9 cellular contexts compared by ENCODE assay signal in genomic region chr9:22005083-22005699, GRCh38. TPM values are rescaled to one million over a fixed set of nuclear protein-coding genes. Genes with fewer than 3 reads are reported as not detected.
DNase-seq lines count a peak whose midpoint lies in the region; ATAC-seq, FAIRE-seq and TF ChIP-seq lines count a peak whose summit lies in the region.
"Had no signal": no experiment of that assay in that cellular context is flagged by ENCODE, and none has a peak within 500 bp of the region (broad histone marks: within the 10 kb centered on the region; RNA-seq: fewer than 3 reads in every experiment).

No MANE protein-coding gene starts in this region.

- no TSS peak for BruUV-seq in HepG2 (replicated peaks; lab: Mats Ljungman, UMichigan)

- no peaks in the 10 kb centered on the region for H3K79me1 ChIP-seq in H1 (ENCODE audit: low read depth, low read length)

- no peak overlapping the region for H2BK15ac ChIP-seq in H1 (ENCODE audit: low read length)

- POLR2A ChIA-PET in H1 (lab: Charles Lee; ENCODE audit: partially characterized antibody) (no interaction called here), HepG2 (lab: Yijun Ruan, JAX) (no interaction called here)

- ATAC-seq in natural killer cell: peak in 1 of 3 donors; percentile 43
- ATAC-seq in gastroesophageal sphincter: no peak
- ATAC-seq in HepG2: no peak
- ATAC-seq in GM21526 (IDR thresholded peaks at IDR 0.05; ENCODE audit: low FRiP score, unreplicated experiment): no peak

- H3K9me2 ChIP-seq in OCI-LY1 (ENCODE audit: low read depth, low read length): no peaks in the 10 kb centered on the region

- TF ChIP-seq CTCF in OCI-LY1 (IDR thresholded peaks at IDR 0.05; ENCODE audit: low read length) (peak; percentile 22; the same call in 1 of the 2 replicates), H1 (IDR thresholded peaks at IDR 0.05; ENCODE audit: control extremely low read depth in 1 of 3, insufficient read depth in 1 of 3, low read depth in 1 of 3, low read length in 3 of 3) (peak in 1 of 3 experiments; percentile 36; a peak in 2 of 4 replicates), natural killer cell (IDR thresholded peaks at IDR 0.05) (no peak), gastroesophageal sphincter (IDR thresholded peaks at IDR 0.05) (no peak), HepG2 (CRISPR knock-in tag; IDR thresholded peaks at IDR 0.05) (no peak)

- H2BK120ac ChIP-seq in H1 (replicated peaks; ENCODE audit: low read depth, low read length): no peak overlapping the region

- H3K4me3 ChIP-seq in OCI-LY1 (ENCODE audit: low read depth, low read length, poor library complexity, severe bottlenecking) (peak overlapping the region; percentile 54), H1 (ENCODE audit: extremely low read depth in 1 of 4, insufficient read depth in 2 of 4, low read depth in 3 of 4, low read length in 4 of 4) (peak overlapping the region; percentile 14 to 59 (median 34); a peak in 5 of 8 replicates), gastroesophageal sphincter (no peak overlapping the region), HepG2 (replicated peaks in 1 of 3; ENCODE audit: insufficient read depth in 1 of 3, low read depth in 2 of 3, low read length in 3 of 3) (no peak overlapping the region)

- H3K9me3 ChIP-seq in OCI-LY1 (ENCODE audit: low read length) (no peaks in the 10 kb centered on the region), H1 (ENCODE audit: insufficient read depth in 2 of 2, low read depth in 1 of 2, low read length in 1 of 2) (no peaks in the 10 kb centered on the region), gastroesophageal sphincter (no peaks in the 10 kb centered on the region), HepG2 (ENCODE audit: low read length) (no peaks in the 10 kb centered on the region)

- no peak overlapping the region for H3K18ac ChIP-seq in H1 (ENCODE audit: extremely low read depth, low read length)

- peaks cover 57% of the 10 kb centered on the region for H3K4me1 ChIP-seq in OCI-LY1 (ENCODE audit: insufficient read depth, low read length, severe bottlenecking)
- peaks cover 3 to 11% (median 5%) of the 10 kb centered on the region in 4 experiments; a peak in 6 of 7 replicates for H3K4me1 ChIP-seq in H1 (replicated peaks in 1 of 4; ENCODE audit: control insufficient read depth in 3 of 4, insufficient read depth in 4 of 4, low read length in 3 of 4)
- H3K4me1 ChIP-seq in gastroesophageal sphincter: peaks cover 3 to 17% (median 3%) of the 10 kb centered on the region in 3 donors
- peaks cover 12% of the 10 kb centered on the region for H3K4me1 ChIP-seq in HepG2 (ENCODE audit: insufficient read depth, low read length)

- no peak overlapping the region for H2BK20ac ChIP-seq in H1 (ENCODE audit: low read length)

- H3K9ac ChIP-seq in OCI-LY1 (ENCODE audit: low read length): peak overlapping the region; percentile 48; the same call in 1 of the 2 replicates
- H3K9ac ChIP-seq in H1 (replicated peaks in 1 of 4; ENCODE audit: extremely low read depth in 1 of 4, low read depth in 3 of 4, low read length in 3 of 4): no peak overlapping the region
- H3K9ac ChIP-seq in HepG2 (ENCODE audit: insufficient read depth, low read depth, low read length): no peak overlapping the region

- H3K14ac ChIP-seq in H1 (ENCODE audit: insufficient read length): no peak overlapping the region

- H4K5ac ChIP-seq in H1 (ENCODE audit: insufficient read length, low read depth, low read length): no peak overlapping the region

- no peaks in the 10 kb centered on the region for H3K9me3 Mint-ChIP-seq in natural killer cell

- TF ChIP-seq EP300 in H1 (IDR thresholded peaks at IDR 0.05; ENCODE audit: borderline replicate concordance in 1 of 2, low read depth in 2 of 2, low read length in 2 of 2) (no peak), gastroesophageal sphincter (IDR thresholded peaks at IDR 0.05) (no peak), HepG2 (IDR thresholded peaks at IDR 0.05; ENCODE audit: low read depth in 2 of 2, low read length in 2 of 2) (no peak), HepG2 (CRISPR knock-in tag; IDR thresholded peaks at IDR 0.05; ENCODE audit: borderline replicate concordance) (no peak)

- 0 out of 2 replicates have a peak overlapping the region, but pooled peaks have one; percentile 22 for H2BK12ac ChIP-seq in H1 (ENCODE audit: low read depth, low read length)

- in situ Hi-C loops in HepG2 (cut with HindIII; ENCODE audit: extremely low pct_ligation_motif_present, low pct_unique_long_range_greater_than_20kb): loop anchor here (5.0 kb wide), 1 partner anchor 188 kb away; no protein-coding TSS in a partner anchor

- peaks cover 55 to 56% of the 10 kb centered on the region in 2 donors for H3K27me3 Mint-ChIP-seq in natural killer cell (ENCODE audit: low read depth in 2 of 2)

- peak overlapping the region in 1 of 2 donors; percentile 2 for H3K27ac Mint-ChIP-seq in natural killer cell

- H3K4me3 Mint-ChIP-seq in natural killer cell: peak overlapping the region; percentile 35

- peak overlapping the region; percentile 73 for H3K4me2 ChIP-seq in OCI-LY1 (ENCODE audit: low read length)
- H3K4me2 ChIP-seq in H1 (ENCODE audit: insufficient read depth in 1 of 2, low read depth in 2 of 2, low read length in 2 of 2): peak overlapping the region; percentile 88 to 95
- no peak overlapping the region for H3K4me2 ChIP-seq in HepG2 (ENCODE audit: low read depth, low read length)

- no peak overlapping the region for H3K56ac ChIP-seq in H1 (replicated peaks; ENCODE audit: insufficient read length, low read depth, low read length)

- H2AFZ ChIP-seq in OCI-LY1 (ENCODE audit: low read length) (no peak overlapping the region), H1 (ENCODE audit: low read length) (0 out of 2 replicates have a peak overlapping the region, but pooled peaks have one; percentile 46), HepG2 (ENCODE audit: low read length) (no peak overlapping the region)

- no peak overlapping the region for H3K23ac ChIP-seq in H1 (ENCODE audit: insufficient read length)

- no peaks in the 10 kb centered on the region for H3F3A ChIP-seq in OCI-LY1 (ENCODE audit: insufficient read depth, low read length)

- H4K91ac ChIP-seq in H1 (replicated peaks; ENCODE audit: insufficient read length, low read length): no peak overlapping the region

- H3K79me2 ChIP-seq in OCI-LY1 (ENCODE audit: insufficient read depth, low read length) (peaks cover 15% of the 10 kb centered on the region), H1 (ENCODE audit: control insufficient read depth in 1 of 2, insufficient read depth in 2 of 2, low read length in 2 of 2) (no peaks in the 10 kb centered on the region), HepG2 (ENCODE audit: insufficient read depth, low read length) (no peaks in the 10 kb centered on the region)

- H3K27ac ChIP-seq in OCI-LY1 (ENCODE audit: low read depth, low read length, poor library complexity, severe bottlenecking): peak overlapping the region; percentile 79
- no peak overlapping the region for H3K27ac ChIP-seq in H1 (ENCODE audit: low read depth, low read length)
- no peak overlapping the region for H3K27ac ChIP-seq in gastroesophageal sphincter
- H3K27ac ChIP-seq in HepG2 (ENCODE audit: extremely low read length, insufficient read depth, low read length): no peak overlapping the region

- no peaks in the 10 kb centered on the region for H4K20me1 ChIP-seq in OCI-LY1 (ENCODE audit: insufficient read depth, low read length)
- peaks cover 0 to 13% of the 10 kb centered on the region in 2 experiments for H4K20me1 ChIP-seq in H1 (replicated peaks in 1 of 2; ENCODE audit: control insufficient read depth in 1 of 2, insufficient read depth in 2 of 2, low read length in 2 of 2)
- H4K20me1 ChIP-seq in HepG2 (ENCODE audit: insufficient read depth, low read length): no peaks in the 10 kb centered on the region

- peak in 1 of 2 experiments; percentile 20; a peak in 1 of 4 replicates for TF ChIP-seq RAD21 in H1 (IDR thresholded peaks at IDR 0.05 in 1 of 2, conservative IDR thresholded peaks at IDR 0.05 in 1 of 2; ENCODE audit: low read depth in 2 of 2, low read length in 2 of 2)
- TF ChIP-seq RAD21 in HepG2 (CRISPR knock-in tag; IDR thresholded peaks at IDR 0.05): no peak

- intact Hi-C loops in natural killer cell (cut with micrococcal nuclease) (loop anchor here (5.0 kb wide), 1 partner anchor 38 kb away; no protein-coding TSS in a partner anchor), HepG2 (cut with micrococcal nuclease; ENCODE audit: unreplicated experiment) (loop anchor here (10.0 kb wide), 1 partner anchor 670 kb away; the partner anchor contains the start of gene KLHL9)

- H2AK5ac ChIP-seq in H1 (ENCODE audit: low read depth, low read length): no peak overlapping the region

- no peak overlapping the region; the same call in 1 of the 2 replicates for H4K8ac ChIP-seq in H1 (ENCODE audit: extremely low read depth, insufficient read depth, low read length)

- no peak overlapping the region for H3K4ac ChIP-seq in H1 (replicated peaks; ENCODE audit: insufficient read length, low read depth, low read length)

- CTCF ChIA-PET in H1 (lab: Charles Lee; ENCODE audit: partially characterized antibody): no interaction called here
- CTCF ChIA-PET in HepG2 (lab: Yijun Ruan, JAX; ENCODE audit: low intra/inter-chr PET ratio, low total read pairs): no interaction called here

- peak; percentile 31 for DNase-seq in GM03348 (ENCODE audit: low spot score)
- DNase-seq in H1 (ENCODE audit: low read depth in 1 of 2, low spot score in 2 of 2): peak in 1 of 2 experiments; percentile 66
- DNase-seq in natural killer cell: no peak
- DNase-seq in H54 (ENCODE audit: insufficient read length, low spot score): no peak
- no peak for DNase-seq in HepG2 (ENCODE audit: low spot score)
- DNase-seq: RPMI8226 had no signal

- H2BK5ac ChIP-seq in H1 (ENCODE audit: low read depth, low read length): 0 out of 2 replicates have a peak overlapping the region, but pooled peaks have one; percentile 9

- H3K4me1 Mint-ChIP-seq in natural killer cell: peaks cover 21 to 32% of the 10 kb centered on the region in 2 donors

- no peaks in the 10 kb centered on the region for H3K36me3 Mint-ChIP-seq in natural killer cell

- WGBS in H1 (ENCODE audit: extremely low coverage in 1 of 2, insufficient coverage in 1 of 2, insufficient read length in 1 of 2, insufficient replicate concordance in 2 of 2, low coverage in 1 of 2, low lambda C conversion rate in 2 of 2, missing lambda C conversion rate in 1 of 2), 2 experiments: 3% methylated on average over 25 of the region's 25 CpGs; no CpG with 5 or more reads in 1 of the 2 experiments
- 54 to 73% methylated on average over 6 to 14 of the region's 25 CpGs for WGBS in gastroesophageal sphincter (ENCODE audit: low coverage in 1 of 2), 2 donors
- 76% methylated on average over 22 of the region's 25 CpGs for WGBS in HepG2 (ENCODE audit: low lambda C conversion rate)

- FAIRE-seq in H1 (lab: Jason Lieb, UNC): no peak
- FAIRE-seq in H54 (lab: Jason Lieb, UNC): no peak
- FAIRE-seq in HepG2 (lab: Jason Lieb, UNC): no peak

- H3K36me3 ChIP-seq in OCI-LY1 (ENCODE audit: insufficient read depth, low read length): no peaks in the 10 kb centered on the region; the same call in 1 of the 2 replicates
- no peaks in the 10 kb centered on the region; a peak in 1 of 8 replicates for H3K36me3 ChIP-seq in H1 (ENCODE audit: control insufficient read depth in 2 of 4, insufficient read depth in 4 of 4, low read length in 3 of 4)
- H3K36me3 ChIP-seq in gastroesophageal sphincter: peaks cover 0 to 10% of the 10 kb centered on the region in 2 donors
- no peaks in the 10 kb centered on the region for H3K36me3 ChIP-seq in HepG2 (replicated peaks in 1 of 2; ENCODE audit: control insufficient read depth in 1 of 2, insufficient read depth in 2 of 2, low read length in 2 of 2)

- H3K27me3 ChIP-seq in OCI-LY1 (ENCODE audit: insufficient read depth, low read length) (no peaks in the 10 kb centered on the region), H1 (replicated peaks in 1 of 4; ENCODE audit: control insufficient read depth in 3 of 4, extremely low read depth in 1 of 4, insufficient read depth in 3 of 4, low read length in 3 of 4) (peaks cover 29 to 74% (median 49%) of the 10 kb centered on the region in 4 experiments), gastroesophageal sphincter (peaks cover 51% of the 10 kb centered on the region), HepG2 (ENCODE audit: control insufficient read depth in 1 of 2, insufficient read depth in 2 of 2, low read length in 2 of 2) (no peaks in the 10 kb centered on the region)

- no peak for TF ChIP-seq POLR2A in H1 (IDR thresholded peaks at IDR 0.05; ENCODE audit: control extremely low read depth in 1 of 2, low read depth in 2 of 2, low read length in 2 of 2)
- no peak for TF ChIP-seq POLR2A in gastroesophageal sphincter (IDR thresholded peaks at IDR 0.05)
- no peak for TF ChIP-seq POLR2A in H54 (IDR thresholded peaks at IDR 0.05; ENCODE audit: low read depth, low read length)
- TF ChIP-seq POLR2A in HepG2 (IDR thresholded peaks at IDR 0.05; ENCODE audit: insufficient read depth in 1 of 2, low read depth in 2 of 2, low read length in 2 of 2): no peak

- H3K23me2 ChIP-seq in H1 (ENCODE audit: low read depth, low read length): peaks cover 18% of the 10 kb centered on the region; the same call in 1 of the 2 replicates

RNA-seq across cellular contexts. Expression of gene CDKN2B, which starts 3.9 kb away (rescaled TPM):
- 0.31 and 0.88 TPM in 2 replicates for total RNA-seq in H1 (2021; fragmentation: NEBNext Ultra II Directional; extraction: Animal tissue kit (Norgen Biotek cat#: 25700))
- 0.11 and 0.20 TPM in 2 replicates for polyA plus RNA-seq in H1 (2011; rRNA removed)
- 0.06 TPM for polyA plus RNA-seq in H1 (2011; cell fraction: cytosol; rRNA removed)
- polyA plus RNA-seq in H1 (2011; cell fraction: nucleus; rRNA removed): 0.07 TPM
- 0.10 to 0.80 TPM (median 0.17 TPM) in 4 replicates for polyA plus RNA-seq in H1 (2012, experiment 1 of 2)
- not detected for polyA plus RNA-seq in H1 (2012, experiment 2 of 2)
- 0.10 TPM for polyA plus RNA-seq in H1 (2013, experiment 1 of 2)
- polyA plus RNA-seq in H1 (2013, experiment 2 of 2): 0.15 TPM
- polyA minus RNA-seq in H1 (2011; rRNA and poly(A)+ RNA removed): not detected in 2 replicates
- not detected for polyA minus RNA-seq in H1 (2011; cell fraction: cytosol; rRNA and poly(A)+ RNA removed)
- polyA minus RNA-seq in H1 (2011; cell fraction: nucleus; rRNA and poly(A)+ RNA removed): 2.1 TPM
- total RNA-seq in natural killer cell: under 1 TPM in 2 of 3 donors, not detected in 1; 0.16 to 0.30 TPM
- 10 to 100 TPM in 1 of 4 donors, 1 to 10 TPM in 3; 6.2 to 21.6 (median 9.3) TPM for total RNA-seq in gastroesophageal sphincter
- total RNA-seq in HepG2 (2016; rRNA removed; fragmentation: Illumina TruSeq; extraction: Trizol): 0.83 and 1.4 TPM in 2 replicates
- total RNA-seq in HepG2 (2016; cell fraction: cytosol; rRNA removed; fragmentation: Illumina TruSeq; extraction: Trizol; ENCODE audit: low read depth): 0.09 and 0.20 TPM in 2 replicates
- total RNA-seq in HepG2 (2016; cell fraction: insoluble cytoplasmic fraction; rRNA removed; fragmentation: Illumina TruSeq; extraction: Trizol): 0.73 and 1.3 TPM in 2 replicates
- 0.41 and 0.46 TPM in 2 replicates for total RNA-seq in HepG2 (2016; cell fraction: membrane; rRNA removed; fragmentation: Illumina TruSeq; extraction: Trizol)
- 0.69 and 0.90 TPM in 2 replicates for total RNA-seq in HepG2 (2016; cell fraction: nucleus; rRNA removed; fragmentation: Illumina TruSeq; extraction: Trizol)
- 1.5 and 2.3 TPM in 2 replicates for polyA plus RNA-seq in HepG2 (2011; rRNA removed)
- 1.4 and 1.7 TPM in 2 replicates for polyA plus RNA-seq in HepG2 (2011; cell fraction: cytosol; rRNA removed)
- polyA plus RNA-seq in HepG2 (2011; cell fraction: nucleus; rRNA removed): 5.9 and 8.6 TPM in 2 replicates
- 0.48 and 1.5 TPM in 2 replicates for polyA plus RNA-seq in HepG2 (2012)
- polyA plus RNA-seq in HepG2 (2016; cell fraction: cytosol; fragmentation: Illumina TruSeq; extraction: Trizol; ENCODE audit: low read depth): 0.10 and 0.12 TPM in 2 replicates
- 1.1 and 1.4 TPM in 2 replicates for polyA plus RNA-seq in HepG2 (2016; cell fraction: insoluble cytoplasmic fraction; fragmentation: Illumina TruSeq; extraction: Trizol; ENCODE audit: low read depth)
- 0.26 and 0.31 TPM in 2 replicates for polyA plus RNA-seq in HepG2 (2016; cell fraction: membrane; fragmentation: Illumina TruSeq; extraction: Trizol; ENCODE audit: low read depth)
- 3.1 and 3.7 TPM in 2 replicates for polyA plus RNA-seq in HepG2 (2016; cell fraction: nucleus; fragmentation: Illumina TruSeq; extraction: Trizol; ENCODE audit: insufficient read depth, low read depth)
- 0.54 and 6.2 TPM in 2 replicates for polyA minus RNA-seq in HepG2 (2011; rRNA and poly(A)+ RNA removed; ENCODE audit: low replicate concordance)
- polyA minus RNA-seq in HepG2 (2011; cell fraction: cytosol; rRNA and poly(A)+ RNA removed): 0.40 and 1.1 TPM in 2 replicates
- polyA minus RNA-seq in HepG2 (2011; cell fraction: nucleus; rRNA and poly(A)+ RNA removed): 2.4 and 3.4 TPM in 2 replicates

RNA-seq across cellular contexts. Expression of gene CDKN2B-AS1, which starts 10.6 kb away (rescaled TPM):
- not detected in 2 replicates for total RNA-seq in H1 (2021; fragmentation: NEBNext Ultra II Directional; extraction: Animal tissue kit (Norgen Biotek cat#: 25700))
- not detected in 2 replicates for polyA plus RNA-seq in H1 (2011; rRNA removed)
- polyA plus RNA-seq in H1 (2011; cell fraction: cytosol; rRNA removed): not detected
- polyA plus RNA-seq in H1 (2011; cell fraction: nucleus; rRNA removed): not detected
- not detected in 4 replicates for polyA plus RNA-seq in H1 (2012, experiment 1 of 2)
- polyA plus RNA-seq in H1 (2012, experiment 2 of 2): not detected
- not detected for polyA plus RNA-seq in H1 (2013, experiment 1 of 2)
- polyA plus RNA-seq in H1 (2013, experiment 2 of 2): not detected
- not detected in 2 replicates for polyA minus RNA-seq in H1 (2011; rRNA and poly(A)+ RNA removed)
- not detected for polyA minus RNA-seq in H1 (2011; cell fraction: cytosol; rRNA and poly(A)+ RNA removed)
- not detected for polyA minus RNA-seq in H1 (2011; cell fraction: nucleus; rRNA and poly(A)+ RNA removed)
- 1 to 10 TPM; 2.6 to 4.3 (median 3.1) TPM for total RNA-seq in natural killer cell
- 1 to 10 TPM in 1 of 4 donors, under 1 TPM in 2, not detected in 1; 0.42 to 3.9 (median 0.69) TPM for total RNA-seq in gastroesophageal sphincter
- 0.64 and 0.77 TPM in 2 replicates for total RNA-seq in HepG2 (2016; rRNA removed; fragmentation: Illumina TruSeq; extraction: Trizol)
- 0.35 TPM in 1 of 2 replicates, not detected in the other for total RNA-seq in HepG2 (2016; cell fraction: cytosol; rRNA removed; fragmentation: Illumina TruSeq; extraction: Trizol; ENCODE audit: low read depth)
- 0.31 and 0.78 TPM in 2 replicates for total RNA-seq in HepG2 (2016; cell fraction: insoluble cytoplasmic fraction; rRNA removed; fragmentation: Illumina TruSeq; extraction: Trizol)
- 0.31 and 0.76 TPM in 2 replicates for total RNA-seq in HepG2 (2016; cell fraction: membrane; rRNA removed; fragmentation: Illumina TruSeq; extraction: Trizol)
- total RNA-seq in HepG2 (2016; cell fraction: nucleus; rRNA removed; fragmentation: Illumina TruSeq; extraction: Trizol): 1.1 TPM in 1 of 2 replicates, not detected in the other
- 1.8 and 2.3 TPM in 2 replicates for polyA plus RNA-seq in HepG2 (2011; rRNA removed)
- polyA plus RNA-seq in HepG2 (2011; cell fraction: cytosol; rRNA removed): 0.78 and 1.1 TPM in 2 replicates
- 1.3 and 1.6 TPM in 2 replicates for polyA plus RNA-seq in HepG2 (2011; cell fraction: nucleus; rRNA removed)
- polyA plus RNA-seq in HepG2 (2012): 0.27 TPM in 1 of 2 replicates, not detected in the other
- 0.35 and 0.36 TPM in 2 replicates for polyA plus RNA-seq in HepG2 (2016; cell fraction: cytosol; fragmentation: Illumina TruSeq; extraction: Trizol; ENCODE audit: low read depth)
- 0.41 and 0.54 TPM in 2 replicates for polyA plus RNA-seq in HepG2 (2016; cell fraction: insoluble cytoplasmic fraction; fragmentation: Illumina TruSeq; extraction: Trizol; ENCODE audit: low read depth)
- polyA plus RNA-seq in HepG2 (2016; cell fraction: membrane; fragmentation: Illumina TruSeq; extraction: Trizol; ENCODE audit: low read depth): 0.39 and 0.51 TPM in 2 replicates
- 0.47 and 1.1 TPM in 2 replicates for polyA plus RNA-seq in HepG2 (2016; cell fraction: nucleus; fragmentation: Illumina TruSeq; extraction: Trizol; ENCODE audit: insufficient read depth, low read depth)
- polyA minus RNA-seq in HepG2 (2011; rRNA and poly(A)+ RNA removed; ENCODE audit: low replicate concordance): 12.7 TPM in 1 of 2 replicates, not detected in the other
- not detected in 2 replicates for polyA minus RNA-seq in HepG2 (2011; cell fraction: cytosol; rRNA and poly(A)+ RNA removed)
- polyA minus RNA-seq in HepG2 (2011; cell fraction: nucleus; rRNA and poly(A)+ RNA removed): 2.1 and 2.7 TPM in 2 replicates

RNA-seq across cellular contexts. Expression of gene CDKN2A, which starts 11.0 kb away (rescaled TPM):
- 0.69 and 0.73 TPM in 2 replicates for total RNA-seq in H1 (2021; fragmentation: NEBNext Ultra II Directional; extraction: Animal tissue kit (Norgen Biotek cat#: 25700))
- 0.51 and 0.91 TPM in 2 replicates for polyA plus RNA-seq in H1 (2011; rRNA removed)
- polyA plus RNA-seq in H1 (2011; cell fraction: cytosol; rRNA removed): 0.52 TPM
- polyA plus RNA-seq in H1 (2011; cell fraction: nucleus; rRNA removed): 0.50 TPM
- polyA plus RNA-seq in H1 (2012, experiment 1 of 2): 0.21 to 0.46 TPM (median 0.37 TPM) in 3 of 4 replicates, not detected in the other
- 0.56 TPM for polyA plus RNA-seq in H1 (2012, experiment 2 of 2)
- polyA plus RNA-seq in H1 (2013, experiment 1 of 2): 0.85 TPM
- polyA plus RNA-seq in H1 (2013, experiment 2 of 2): 0.77 TPM
- polyA minus RNA-seq in H1 (2011; rRNA and poly(A)+ RNA removed): not detected in 2 replicates
- polyA minus RNA-seq in H1 (2011; cell fraction: cytosol; rRNA and poly(A)+ RNA removed): 1.1 TPM
- polyA minus RNA-seq in H1 (2011; cell fraction: nucleus; rRNA and poly(A)+ RNA removed): 3.7 TPM
- total RNA-seq in natural killer cell: 1 to 10 TPM; 3.5 to 7.7 (median 3.8) TPM
- 1 to 10 TPM in 2 of 4 donors, under 1 TPM in 1, not detected in 1; 0.94 to 9.7 (median 2.7) TPM for total RNA-seq in gastroesophageal sphincter
- 4.2 TPM in 2 replicates for total RNA-seq in HepG2 (2016; rRNA removed; fragmentation: Illumina TruSeq; extraction: Trizol)
- total RNA-seq in HepG2 (2016; cell fraction: cytosol; rRNA removed; fragmentation: Illumina TruSeq; extraction: Trizol; ENCODE audit: low read depth): 1.9 and 3.2 TPM in 2 replicates
- total RNA-seq in HepG2 (2016; cell fraction: insoluble cytoplasmic fraction; rRNA removed; fragmentation: Illumina TruSeq; extraction: Trizol): 4.0 and 4.4 TPM in 2 replicates
- total RNA-seq in HepG2 (2016; cell fraction: membrane; rRNA removed; fragmentation: Illumina TruSeq; extraction: Trizol): 3.2 and 4.1 TPM in 2 replicates
- total RNA-seq in HepG2 (2016; cell fraction: nucleus; rRNA removed; fragmentation: Illumina TruSeq; extraction: Trizol): 1.3 and 1.7 TPM in 2 replicates
- 4.8 and 7.4 TPM in 2 replicates for polyA plus RNA-seq in HepG2 (2011; rRNA removed)
- 6.0 and 6.8 TPM in 2 replicates for polyA plus RNA-seq in HepG2 (2011; cell fraction: cytosol; rRNA removed)
- polyA plus RNA-seq in HepG2 (2011; cell fraction: nucleus; rRNA removed): 4.8 and 7.1 TPM in 2 replicates
- polyA plus RNA-seq in HepG2 (2012): 1.3 and 2.3 TPM in 2 replicates
- polyA plus RNA-seq in HepG2 (2016; cell fraction: cytosol; fragmentation: Illumina TruSeq; extraction: Trizol; ENCODE audit: low read depth): 2.5 and 3.2 TPM in 2 replicates
- polyA plus RNA-seq in HepG2 (2016; cell fraction: insoluble cytoplasmic fraction; fragmentation: Illumina TruSeq; extraction: Trizol; ENCODE audit: low read depth): 5.0 and 6.3 TPM in 2 replicates
- polyA plus RNA-seq in HepG2 (2016; cell fraction: membrane; fragmentation: Illumina TruSeq; extraction: Trizol; ENCODE audit: low read depth): 3.5 and 3.6 TPM in 2 replicates
- polyA plus RNA-seq in HepG2 (2016; cell fraction: nucleus; fragmentation: Illumina TruSeq; extraction: Trizol; ENCODE audit: insufficient read depth, low read depth): 4.3 and 4.4 TPM in 2 replicates
- 3.3 and 67.7 TPM in 2 replicates for polyA minus RNA-seq in HepG2 (2011; rRNA and poly(A)+ RNA removed; ENCODE audit: low replicate concordance)
- 3.8 and 4.1 TPM in 2 replicates for polyA minus RNA-seq in HepG2 (2011; cell fraction: cytosol; rRNA and poly(A)+ RNA removed)
- polyA minus RNA-seq in HepG2 (2011; cell fraction: nucleus; rRNA and poly(A)+ RNA removed): 3.2 and 3.9 TPM in 2 replicates

Comparison
In these comparisons a context has a peak if more than half of its experiments do, and no peak if none do; other contexts are left out.
1. H3K4me3 ChIP-seq: peak in OCI-LY1 (single experiment) and H1 (4 of 4); none in gastroesophageal sphincter (0 of 2) and HepG2 (0 of 3).